14 cellular contexts compared by ENCODE assay signal in genomic region chr3:157351981-157352380, GRCh38.
DNase-seq lines count a peak whose midpoint lies in the region; TF ChIP-seq lines count a peak whose summit lies in the region.
"Had no signal": no experiment of that assay in that cellular context is flagged by ENCODE, and none has a peak within 500 bp of the region (broad histone marks: within the 10 kb centered on the region; RNA-seq: fewer than 3 reads in every experiment).

No MANE protein-coding gene starts in this region.

- H4K20me1 ChIP-seq in PC-9 (ENCODE audit: insufficient read depth), result no peaks in the 10 kb centered on the region

- H3K36me3 Mint-ChIP-seq in type B pancreatic cell, result peaks cover 5% of the 10 kb centered on the region

- H3K4me3 Mint-ChIP-seq in type B pancreatic cell, result no peak overlapping the region

- no peak for DNase-seq in cardiac muscle cell (ENCODE audit: low read depth in 1 of 2, low spot score in 1 of 2)
- DNase-seq in cardiac septum (ENCODE audit: low spot score), result no peak
- no peak for DNase-seq in PC-9
- no peak for DNase-seq in epithelial cell of proximal tubule (ENCODE audit: low read depth)
- no peak for DNase-seq in type B pancreatic cell (ENCODE audit: extremely low spot score, unreplicated experiment)
- no peak for DNase-seq in activated CD8-positive, alpha-beta memory T cell treated with anti-CD3 and anti-CD28 coated beads, Interleukin-2, amount 50 U/mL, for 4 hours
- no peak for DNase-seq in head of caudate nucleus
- no peak for DNase-seq in activated T-cell treated with anti-CD3 and anti-CD28 coated beads for 4 hours
- DNase-seq: ACHN; amygdala; NCI-H1436; stimulated activated CD4-positive, alpha-beta T cell treated with anti-CD3 and anti-CD28 coated beads, Interleukin-15, amount 100 ng/mL, for 24 hours; testis had no signal

- H3K4me1 ChIP-seq in cardiac muscle cell (ENCODE audit: low read depth) (no peaks in the 10 kb centered on the region), PC-9 (replicated peaks; ENCODE audit: insufficient read depth) (no peaks in the 10 kb centered on the region)
- H3K4me1 ChIP-seq: parathyroid adenoma, testis had no signal

- TF ChIP-seq CTCF in cardiac muscle cell (IDR thresholded peaks at IDR 0.05; ENCODE audit: low read depth, low read length) (peak; percentile 25), PC-9 (conservative IDR thresholded peaks at IDR 0.05) (peak; percentile 48; the same call in 1 of the 2 replicates), epithelial cell of proximal tubule (conservative IDR thresholded peaks at IDR 0.05; ENCODE audit: low read depth, low read length) (peak; percentile 29), type B pancreatic cell (conservative IDR thresholded peaks at IDR 0.05) (peak; percentile 66)

- no peaks in the 10 kb centered on the region for H3K79me2 ChIP-seq in PC-9 (ENCODE audit: low read depth)
- H3K79me2 ChIP-seq: parathyroid adenoma had no signal

- no peak overlapping the region for H3K27ac Mint-ChIP-seq in type B pancreatic cell

- H3K36me3 ChIP-seq in cardiac muscle cell, result no peaks in the 10 kb centered on the region
- no peaks in the 10 kb centered on the region for H3K36me3 ChIP-seq in PC-9 (ENCODE audit: low read depth)

- no peaks in the 10 kb centered on the region for H3F3A ChIP-seq in PC-9 (ENCODE audit: insufficient read depth, low read depth)

- CTCF ChIA-PET in PC-9 (lab: Charles Lee), result no interaction called here

- H3K4me1 Mint-ChIP-seq in type B pancreatic cell (ENCODE audit: unreplicated experiment), result peaks cover 9% of the 10 kb centered on the region

- POLR2A ChIA-PET in PC-9 (lab: Charles Lee; ENCODE audit: unreplicated experiment), result no interaction called here

- BruUV-seq in PC-9 (replicated peaks; lab: Mats Ljungman, UMichigan), result no TSS peak

- intact Hi-C loops in cardiac septum (cut with DNase I), result loop anchor here (10.0 kb wide), 1 partner anchor 147 kb away; no protein-coding TSS in a partner anchor
- intact Hi-C loops in PC-9 (cut with micrococcal nuclease; ENCODE audit: unreplicated experiment), result loop anchor here (10.0 kb wide), 1 partner anchor 147 kb away; no protein-coding TSS in a partner anchor
- intact Hi-C loops in head of caudate nucleus (cut with DNase I), result loop anchor here (10.0 kb wide), 1 partner anchor 147 kb away; no protein-coding TSS in a partner anchor

- no peaks in the 10 kb centered on the region for H3K9me2 ChIP-seq in PC-9 (ENCODE audit: insufficient read depth)

- H3K4me2 ChIP-seq in PC-9, result no peak overlapping the region

- no peak overlapping the region for H3K27ac ChIP-seq in cardiac muscle cell
- H3K27ac ChIP-seq in PC-9, result no peak overlapping the region
- H3K27ac ChIP-seq: parathyroid adenoma, testis had no signal

- no peaks in the 10 kb centered on the region for H3K27me3 Mint-ChIP-seq in type B pancreatic cell

- no peak overlapping the region for H2AFZ ChIP-seq in PC-9
- H2AFZ ChIP-seq: parathyroid adenoma had no signal

- H3K9me3 Mint-ChIP-seq in type B pancreatic cell, result peaks cover 5% of the 10 kb centered on the region

- H3K4me3 ChIP-seq in cardiac muscle cell, result no peak overlapping the region
- no peak overlapping the region for H3K4me3 ChIP-seq in PC-9
- no peak overlapping the region for H3K4me3 ChIP-seq in epithelial cell of proximal tubule (ENCODE audit: low read depth, low read length)
- H3K4me3 ChIP-seq: testis had no signal

- H3K9me3 ChIP-seq in cardiac muscle cell (ENCODE audit: low read depth) (no peaks in the 10 kb centered on the region), PC-9 (ENCODE audit: insufficient read depth, low read depth) (no peaks in the 10 kb centered on the region)
- H3K9me3 ChIP-seq: testis had no signal

- H3K27me3 ChIP-seq in cardiac muscle cell, result no peaks in the 10 kb centered on the region
- no peaks in the 10 kb centered on the region for H3K27me3 ChIP-seq in PC-9 (ENCODE audit: insufficient read depth, low read depth)
- H3K27me3 ChIP-seq: testis had no signal
